ENCODE assay signal across 15 cellular contexts in the genomic region with DNA sequence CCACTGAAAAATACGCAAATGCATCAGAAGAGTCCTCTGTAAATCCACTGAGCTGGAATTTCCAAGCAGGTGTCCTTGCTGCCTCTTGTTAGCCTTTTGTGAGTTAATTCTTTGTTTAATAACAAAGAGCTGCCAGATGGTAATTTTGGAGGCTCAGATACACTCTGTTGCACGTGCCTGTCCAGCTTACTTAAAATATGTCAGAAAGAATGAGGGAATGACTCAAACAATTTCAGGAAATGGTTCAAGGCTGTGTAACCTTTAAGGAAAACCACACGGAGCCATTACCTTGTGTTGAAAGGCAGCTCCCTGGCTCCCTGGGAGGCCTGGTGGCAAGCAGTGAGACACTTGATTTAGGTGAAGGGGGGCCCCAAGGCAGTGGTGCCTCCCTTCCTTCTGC.
A peak's percentile ranks its signal among the peaks of the same experiment; 100 is the strongest.
DNase-seq lines count a peak whose midpoint lies in the region; ATAC-seq and TF ChIP-seq lines count a peak whose summit lies in the region.
"Had no signal": no experiment of that assay in that cellular context is flagged by ENCODE, and none has a peak within 500 bp of the region (broad histone marks: within the 10 kb centered on the region; RNA-seq: fewer than 3 reads in every experiment).

No MANE protein-coding gene starts in this region.

- no peaks in the 10 kb centered on the region for H3K4me1 ChIP-seq in prostate gland (replicated peaks)

- H3K4me3 ChIP-seq in prostate gland, result no peak overlapping the region
- H3K4me3 ChIP-seq: left lung, stomach had no signal

- no peaks in the 10 kb centered on the region for H3K9me3 Mint-ChIP-seq in endothelial cell (ENCODE audit: unreplicated experiment)
- no peaks in the 10 kb centered on the region for H3K9me3 Mint-ChIP-seq in stimulated activated effector memory CD8-positive, alpha-beta T cell treated with anti-CD3 and anti-CD28 coated beads, Interleukin-12 subunit alpha, Interleukin-12 subunit beta, amount 100 ng/mL, for 72 hours
- H3K9me3 Mint-ChIP-seq: activated CD4-positive, alpha-beta T cell treated with anti-CD3 and anti-CD28 coated beads, Interleukin-2, amount 10 ng/mL, durations not matched to agents 7 days and 5 days; nephron had no signal

- no peak overlapping the region for H3K27ac Mint-ChIP-seq in endothelial cell (ENCODE audit: unreplicated experiment)
- H3K27ac Mint-ChIP-seq in stimulated activated effector memory CD8-positive, alpha-beta T cell treated with anti-CD3 and anti-CD28 coated beads, Interleukin-12 subunit alpha, Interleukin-12 subunit beta, amount 100 ng/mL, for 72 hours, result no peak overlapping the region
- H3K27ac Mint-ChIP-seq: activated CD4-positive, alpha-beta T cell treated with anti-CD3 and anti-CD28 coated beads, Interleukin-2, amount 10 ng/mL, durations not matched to agents 7 days and 5 days; T-helper 17 cell had no signal

- intact Hi-C loops in prostate gland (cut with DNase I), result no loop called here

- 42% methylated on average over 3 of the region's 3 CpGs for WGBS in prostate gland

- H3K27me3 Mint-ChIP-seq in endothelial cell (ENCODE audit: unreplicated experiment), result peaks cover 1% of the 10 kb centered on the region

- peaks cover 41% of the 10 kb centered on the region for H3K4me1 Mint-ChIP-seq in endothelial cell (ENCODE audit: unreplicated experiment)
- H3K4me1 Mint-ChIP-seq in stimulated activated effector memory CD8-positive, alpha-beta T cell treated with anti-CD3 and anti-CD28 coated beads, Interleukin-12 subunit alpha, Interleukin-12 subunit beta, amount 100 ng/mL, for 72 hours, result no peaks in the 10 kb centered on the region
- H3K4me1 Mint-ChIP-seq: activated CD4-positive, alpha-beta T cell treated with anti-CD3 and anti-CD28 coated beads, Interleukin-2, amount 10 ng/mL, durations not matched to agents 7 days and 5 days; T-helper 17 cell had no signal

- TF ChIP-seq CTCF in endothelial cell (IDR thresholded peaks at IDR 0.05; ENCODE audit: unreplicated experiment), result no peak
- TF ChIP-seq CTCF in prostate gland (IDR thresholded peaks at IDR 0.05), result no peak

- peak overlapping the region; percentile 70 for H3K4me3 Mint-ChIP-seq in endothelial cell (ENCODE audit: unreplicated experiment)
- H3K4me3 Mint-ChIP-seq in stimulated activated effector memory CD8-positive, alpha-beta T cell treated with anti-CD3 and anti-CD28 coated beads, Interleukin-12 subunit alpha, Interleukin-12 subunit beta, amount 100 ng/mL, for 72 hours, result no peak overlapping the region
- H3K4me3 Mint-ChIP-seq: activated CD4-positive, alpha-beta T cell treated with anti-CD3 and anti-CD28 coated beads, Interleukin-2, amount 10 ng/mL, durations not matched to agents 7 days and 5 days; nephron; T-helper 17 cell had no signal

- no peak overlapping the region for H3K27ac ChIP-seq in prostate gland
- H3K27ac ChIP-seq: left lung had no signal

- H3K27me3 ChIP-seq in prostate gland (replicated peaks; ENCODE audit: insufficient read depth), result no peaks in the 10 kb centered on the region
- H3K27me3 ChIP-seq: left lung, stomach had no signal

- H3K36me3 ChIP-seq in prostate gland, result no peaks in the 10 kb centered on the region
- H3K36me3 ChIP-seq: left lung, stomach had no signal

- no peak for TF ChIP-seq POLR2A in prostate gland (IDR thresholded peaks at IDR 0.05)

- DNase-seq in A172 (ENCODE audit: low spot score) (peak; percentile 66), GDM1 (lab: John Stamatoyannopoulos, UW) (peak; percentile 41), NCI-H2171 treated with DMSO at 0.1 percent for 48 hours (lab: John Stamatoyannopoulos, UW) (peak; percentile 66), endothelial cell (ENCODE audit: low spot score) (no peak), DMS114 treated with DMSO at 0.1 percent for 48 hours (lab: John Stamatoyannopoulos, UW; ENCODE audit: unreplicated experiment) (no peak), prostate gland (ENCODE audit: low spot score) (no peak)
- no peak for DNase-seq in stimulated activated effector memory CD8-positive, alpha-beta T cell treated with anti-CD3 and anti-CD28 coated beads, Interleukin-12 subunit alpha, Interleukin-12 subunit beta, amount 100 ng/mL, for 72 hours (ENCODE audit: low spot score in 2 of 2)
- DNase-seq: activated CD4-positive, alpha-beta T cell treated with anti-CD3 and anti-CD28 coated beads, Interleukin-2, amount 10 ng/mL, durations not matched to agents 7 days and 5 days; activated T-cell treated with anti-CD3 and anti-CD28 coated beads, Interleukin-2, amount 50 U/mL, for 48 hours; left lung; NCI-H1930; stomach; T-helper 17 cell had no signal

- no peaks in the 10 kb centered on the region for H3K9me3 ChIP-seq in prostate gland
- H3K9me3 ChIP-seq: left lung, stomach had no signal

- H3K36me3 Mint-ChIP-seq in endothelial cell (ENCODE audit: low read depth, unreplicated experiment), result peaks cover 71% of the 10 kb centered on the region
- no peaks in the 10 kb centered on the region for H3K36me3 Mint-ChIP-seq in stimulated activated effector memory CD8-positive, alpha-beta T cell treated with anti-CD3 and anti-CD28 coated beads, Interleukin-12 subunit alpha, Interleukin-12 subunit beta, amount 100 ng/mL, for 72 hours

- no peak for ATAC-seq in HG02571 (IDR thresholded peaks at IDR 0.05; ENCODE audit: unreplicated experiment)
- ATAC-seq in stimulated activated effector memory CD8-positive, alpha-beta T cell treated with anti-CD3 and anti-CD28 coated beads, Interleukin-12 subunit alpha, Interleukin-12 subunit beta, amount 100 ng/mL, for 72 hours, result no peak
- ATAC-seq: left lung, T-helper 17 cell had no signal

Comparison
In these comparisons a context has a peak if more than half of its experiments do, and no peak if none do; other contexts are left out.
1. DNase-seq: peak in A172 (single experiment), GDM1 (single experiment) and NCI-H2171 treated with DMSO at 0.1 percent for 48 hours (single experiment); none in endothelial cell (single experiment), DMS114 treated with DMSO at 0.1 percent for 48 hours (single experiment), prostate gland (single experiment) and stimulated activated effector memory CD8-positive, alpha-beta T cell treated with anti-CD3 and anti-CD28 coated beads, Interleukin-12 subunit alpha, Interleukin-12 subunit beta, amount 100 ng/mL, for 72 hours (0 of 2).